ENCODE assay signal across 24 cellular contexts in genomic region chr10:54262726-54263125, GRCh38.
"Had no signal": no experiment of that assay in that cellular context is flagged by ENCODE, and none has a peak within 500 bp of the region (broad histone marks: within the 10 kb centered on the region; RNA-seq: fewer than 3 reads in every experiment).

No MANE protein-coding gene starts in this region.

- H3K4me1 ChIP-seq: esophagus squamous epithelium, gastrocnemius medialis, heart right ventricle, left lung, lower lobe of right lung had no signal

- H3K9me3 Mint-ChIP-seq: endodermal cell had no signal

- DNase-seq: cortex of kidney; effector CD8-positive, alpha-beta T cell; effector memory CD8-positive, alpha-beta T cell; endodermal cell; erythroblast; esophagus squamous epithelium; foreskin fibroblast; foreskin melanocyte; gastrocnemius medialis; glutamatergic neuron; head of caudate nucleus; heart right ventricle; hippocampal formation; left cardiac atrium; left lung; left ventricle myocardium superior; lower lobe of right lung; mesenchymal stem cell; mucosa of descending colon; naive B cell; naive thymus-derived CD8-positive, alpha-beta T cell had no signal

- H3K4me3 Mint-ChIP-seq: dendritic cell treated with granulocyte-macrophage colony-stimulating factor and Interleukin-4, amounts not matched to agents 40 ng/mL and 50 ng/mL, for 4 days; effector memory CD8-positive, alpha-beta T cell; endodermal cell; mesothelial cell of epicardium; naive B cell; naive thymus-derived CD8-positive, alpha-beta T cell had no signal

- H3K27me3 ChIP-seq: esophagus squamous epithelium, gastrocnemius medialis, heart right ventricle, left lung had no signal

- H3K4me1 Mint-ChIP-seq: endodermal cell; naive B cell; naive thymus-derived CD8-positive, alpha-beta T cell had no signal

- H3K9me3 ChIP-seq: esophagus squamous epithelium, gastrocnemius medialis, mucosa of descending colon had no signal

- H3K27ac Mint-ChIP-seq: dendritic cell treated with granulocyte-macrophage colony-stimulating factor and Interleukin-4, amounts not matched to agents 40 ng/mL and 50 ng/mL, for 4 days; effector memory CD8-positive, alpha-beta T cell; endodermal cell; mesothelial cell of epicardium; naive B cell; naive thymus-derived CD8-positive, alpha-beta T cell had no signal

- H3K36me3 ChIP-seq: esophagus squamous epithelium, gastrocnemius medialis, heart right ventricle, left lung, lower lobe of right lung had no signal

- H3K36me3 Mint-ChIP-seq: naive B cell; naive thymus-derived CD8-positive, alpha-beta T cell had no signal

- H3K4me3 ChIP-seq: esophagus squamous epithelium, gastrocnemius medialis, heart right ventricle, left lung, lower lobe of right lung, mucosa of descending colon had no signal

- H3K27me3 Mint-ChIP-seq: dendritic cell treated with granulocyte-macrophage colony-stimulating factor and Interleukin-4, amounts not matched to agents 40 ng/mL and 50 ng/mL, for 4 days; effector memory CD8-positive, alpha-beta T cell; naive B cell; naive thymus-derived CD8-positive, alpha-beta T cell had no signal

- H3K27ac ChIP-seq: epithelial cell of prostate, esophagus squamous epithelium, gastrocnemius medialis, heart right ventricle, left lung, lower lobe of right lung had no signal
